17 cellular contexts compared by ENCODE assay signal in genomic region chr14:60931206-60931605, GRCh38. TPM values are rescaled to one million over a fixed set of nuclear protein-coding genes. Genes with fewer than 3 reads are reported as not detected.
DNase-seq lines count a peak whose midpoint lies in the region; ATAC-seq, FAIRE-seq and TF ChIP-seq lines count a peak whose summit lies in the region.
"Had no signal": no experiment of that assay in that cellular context is flagged by ENCODE, and none has a peak within 500 bp of the region (broad histone marks: within the 10 kb centered on the region; RNA-seq: fewer than 3 reads in every experiment).

No MANE protein-coding gene starts in this region.

- no peaks in the 10 kb centered on the region for H3K27me3 ChIP-seq in CD4-positive, alpha-beta memory T cell (ENCODE audit: insufficient read depth, low read length)
- H3K27me3 ChIP-seq in naive thymus-derived CD4-positive, alpha-beta T cell (ENCODE audit: control insufficient read depth in 2 of 2, insufficient read depth in 2 of 2, low read length in 2 of 2), result no peaks in the 10 kb centered on the region

- H3K27me3 Mint-ChIP-seq in nephron progenitor cell (ENCODE audit: low read depth, poor library complexity), result no peaks in the 10 kb centered on the region
- H3K27me3 Mint-ChIP-seq in CD4-positive, alpha-beta memory T cell, result no peaks in the 10 kb centered on the region
- H3K27me3 Mint-ChIP-seq in naive thymus-derived CD4-positive, alpha-beta T cell, result no peaks in the 10 kb centered on the region
- H3K27me3 Mint-ChIP-seq: T-helper 17 cell had no signal

- no peak overlapping the region for H3K4me3 ChIP-seq in CD4-positive, alpha-beta memory T cell (ENCODE audit: low read length in 2 of 2)
- H3K4me3 ChIP-seq in naive thymus-derived CD4-positive, alpha-beta T cell (ENCODE audit: low read length), result no peak overlapping the region
- H3K4me3 ChIP-seq: GM12878 had no signal

- H3K36me3 Mint-ChIP-seq in nephron progenitor cell (ENCODE audit: low read depth), result peaks cover 38% of the 10 kb centered on the region
- H3K36me3 Mint-ChIP-seq in CD4-positive, alpha-beta memory T cell, result peaks cover 3 to 15% of the 10 kb centered on the region in 2 donors
- H3K36me3 Mint-ChIP-seq in naive thymus-derived CD4-positive, alpha-beta T cell, result peaks cover 3 to 36% (median 27%) of the 10 kb centered on the region in 5 donors

- intact Hi-C loops in CD4-positive, alpha-beta memory T cell (cut with micrococcal nuclease), result no loop called here
- intact Hi-C loops in naive thymus-derived CD4-positive, alpha-beta T cell (cut with micrococcal nuclease), result no loop called here

- no peak overlapping the region for H3K4me3 Mint-ChIP-seq in nephron progenitor cell
- no peak overlapping the region for H3K4me3 Mint-ChIP-seq in CD4-positive, alpha-beta memory T cell
- H3K4me3 Mint-ChIP-seq in naive thymus-derived CD4-positive, alpha-beta T cell, result no peak overlapping the region
- H3K4me3 Mint-ChIP-seq: T-helper 17 cell had no signal

- no peak for ATAC-seq in HG02763 (IDR thresholded peaks at IDR 0.05; ENCODE audit: unreplicated experiment)
- no peak for ATAC-seq in naive thymus-derived CD4-positive, alpha-beta T cell
- ATAC-seq: activated CD4-positive, CD25-positive, alpha-beta regulatory T cell treated with anti-CD3 and anti-CD28 coated beads, Interleukin-2, amount 50 U/mL, for 24 hours; esophagus mucosa; GM12878; HCT116; T-helper 17 cell had no signal

- no peaks in the 10 kb centered on the region for H3K9me3 ChIP-seq in CD4-positive, alpha-beta memory T cell (ENCODE audit: control insufficient read depth in 1 of 2, low read length in 2 of 2)
- no peaks in the 10 kb centered on the region for H3K9me3 ChIP-seq in naive thymus-derived CD4-positive, alpha-beta T cell (ENCODE audit: control insufficient read depth in 2 of 3, low read length in 3 of 3)

- DNase-seq in GF-D8 (lab: John Stamatoyannopoulos, UW), result peak; percentile 16
- DNase-seq in NCI-H1105 (lab: John Stamatoyannopoulos, UW), result peak; percentile 90
- DNase-seq in OCI-M1 (lab: John Stamatoyannopoulos, UW), result peak; percentile 1
- DNase-seq in nephron progenitor cell, result no peak
- no peak for DNase-seq in CD4-positive, alpha-beta memory T cell
- DNase-seq in GM19239 (ENCODE audit: insufficient read length, low spot score), result no peak
- DNase-seq in naive thymus-derived CD4-positive, alpha-beta T cell, result no peak
- DNase-seq: activated gamma-delta T cell treated with Interleukin-2 at 50 U/mL for 16 hours, NCI-H510A treated with DMSO at 0.1 percent for 48 hours, T-helper 17 cell had no signal

- no peak for TF ChIP-seq CTCF in nephron progenitor cell (IDR thresholded peaks at IDR 0.05)

- POLR2A ChIA-PET in CD4-positive, alpha-beta memory T cell (lab: Charles Lee; ENCODE audit: partially characterized antibody), result no interaction called here
- POLR2A ChIA-PET in naive thymus-derived CD4-positive, alpha-beta T cell (lab: Charles Lee), result interaction anchor here (0.6 kb wide), 1 partner anchor 680 kb away, joined by 3 read pairs; no protein-coding TSS in a partner anchor

- H3K27ac ChIP-seq in CD4-positive, alpha-beta memory T cell (ENCODE audit: low read depth, low read length), result no peak overlapping the region
- H3K27ac ChIP-seq in naive thymus-derived CD4-positive, alpha-beta T cell (ENCODE audit: low read depth, low read length), result no peak overlapping the region
- H3K27ac ChIP-seq: HL-60 had no signal

- H3K4me1 Mint-ChIP-seq in nephron progenitor cell, result peaks cover 47% of the 10 kb centered on the region
- H3K4me1 Mint-ChIP-seq in CD4-positive, alpha-beta memory T cell, result peaks cover 0 to 2% (median 0%) of the 10 kb centered on the region in 4 donors
- H3K4me1 Mint-ChIP-seq in naive thymus-derived CD4-positive, alpha-beta T cell, result peaks cover 0 to 12% (median 0%) of the 10 kb centered on the region in 7 donors

- no peaks in the 10 kb centered on the region for H3K4me1 ChIP-seq in CD4-positive, alpha-beta memory T cell (ENCODE audit: insufficient read depth, low read length)
- H3K4me1 ChIP-seq in naive thymus-derived CD4-positive, alpha-beta T cell (ENCODE audit: control insufficient read depth in 2 of 2, insufficient read depth in 2 of 2, low read length in 2 of 2), result no peaks in the 10 kb centered on the region

- peaks cover 16% of the 10 kb centered on the region for H3K9me3 Mint-ChIP-seq in nephron progenitor cell
- H3K9me3 Mint-ChIP-seq in CD4-positive, alpha-beta memory T cell, result peaks cover 0 to 5% (median 0%) of the 10 kb centered on the region in 8 donors
- H3K9me3 Mint-ChIP-seq in naive thymus-derived CD4-positive, alpha-beta T cell, result peaks cover 0 to 6% (median 0%) of the 10 kb centered on the region in 11 donors

- CTCF ChIA-PET in CD4-positive, alpha-beta memory T cell (lab: Charles Lee; ENCODE audit: partially characterized antibody), result no interaction called here
- CTCF ChIA-PET in naive thymus-derived CD4-positive, alpha-beta T cell (lab: Charles Lee), result no interaction called here

- no peaks in the 10 kb centered on the region for H3K36me3 ChIP-seq in CD4-positive, alpha-beta memory T cell (ENCODE audit: insufficient read depth, low read length)
- no peaks in the 10 kb centered on the region for H3K36me3 ChIP-seq in naive thymus-derived CD4-positive, alpha-beta T cell (ENCODE audit: control insufficient read depth in 2 of 3, insufficient read depth in 3 of 3, low read length in 3 of 3)

- no peak for FAIRE-seq in GM19239 (lab: Jason Lieb, UNC)
- FAIRE-seq: GM12878, keratinocyte had no signal

- H3K27ac Mint-ChIP-seq in nephron progenitor cell, result peak overlapping the region; percentile 85
- H3K27ac Mint-ChIP-seq in CD4-positive, alpha-beta memory T cell, result no peak overlapping the region
- no peak overlapping the region for H3K27ac Mint-ChIP-seq in naive thymus-derived CD4-positive, alpha-beta T cell
- H3K27ac Mint-ChIP-seq: T-helper 17 cell had no signal

RNA-seq across cellular contexts. Expression of gene TRMT5, which starts 49.7 kb away (rescaled TPM):
- 10 to 100 TPM in 1 of 2 experiments, 1 to 10 TPM in 1; 8.5 to 11.8 TPM for total RNA-seq in CD4-positive, alpha-beta memory T cell
- 1 to 10 TPM; 4.3 to 7.0 TPM for polyA plus RNA-seq in CD4-positive, alpha-beta memory T cell
- 10 to 100 TPM in 1 of 5 experiments, 1 to 10 TPM in 4; 1.9 to 10.6 (median 6.5) TPM for total RNA-seq in naive thymus-derived CD4-positive, alpha-beta T cell
- 1 to 10 TPM; 4.6 to 4.7 TPM for polyA plus RNA-seq in naive thymus-derived CD4-positive, alpha-beta T cell

RNA-seq across cellular contexts. Expression of gene SLC38A6, which starts 49.8 kb away (rescaled TPM):
- total RNA-seq in CD4-positive, alpha-beta memory T cell, result 10 to 100 TPM; 19.9 to 21.3 TPM
- 1 to 10 TPM; 8.5 to 8.7 TPM for polyA plus RNA-seq in CD4-positive, alpha-beta memory T cell
- 10 to 100 TPM in 4 of 5 experiments, 1 to 10 TPM in 1; 8.9 to 21.9 (median 15.8) TPM for total RNA-seq in naive thymus-derived CD4-positive, alpha-beta T cell
- 1 to 10 TPM; 5.8 to 6.3 TPM for polyA plus RNA-seq in naive thymus-derived CD4-positive, alpha-beta T cell

Comparison
In these comparisons a context has a peak if more than half of its experiments do, and no peak if none do; other contexts are left out.
1. DNase-seq: peak in GF-D8 (single experiment), NCI-H1105 (single experiment) and OCI-M1 (single experiment); none in nephron progenitor cell (single experiment), CD4-positive, alpha-beta memory T cell (0 of 5), GM19239 (single experiment) and naive thymus-derived CD4-positive, alpha-beta T cell (0 of 9).